ENCODE assay signal across 18 cellular contexts in genomic region chr15:38424101-38424552, GRCh38. TPM values are rescaled to one million over a fixed set of nuclear protein-coding genes. Genes with fewer than 3 reads are reported as not detected.
A peak's percentile ranks its signal among the peaks of the same experiment; 100 is the strongest.
DNase-seq lines count a peak whose midpoint lies in the region; ATAC-seq and TF ChIP-seq lines count a peak whose summit lies in the region.
"Had no signal": no experiment of that assay in that cellular context is flagged by ENCODE, and none has a peak within 500 bp of the region (broad histone marks: within the 10 kb centered on the region; RNA-seq: fewer than 3 reads in every experiment).

No MANE protein-coding gene starts in this region.

- DNase-seq in GM12865 (ENCODE audit: low read depth) = peak; percentile 49
- no peak for DNase-seq in 8988T
- no peak for DNase-seq in NCI-H2171 treated with DMSO at 0.1 percent for 48 hours (lab: John Stamatoyannopoulos, UW)
- no peak for DNase-seq in NCI-H2196 (lab: John Stamatoyannopoulos, UW; ENCODE audit: unreplicated experiment)
- DNase-seq in activated T-helper 2 cell treated with anti-CD3 and anti-CD28 coated beads, Interferon-gamma antibody, Interleukin-2, Interleukin-4, amounts not matched to agents 10 μg/mL and 5 μg/mL and 100 μg/mL, durations not matched to agents 14 hours and 24 hours and 36 hours (ENCODE audit: low spot score) = no peak
- DNase-seq: activated CD4-positive, alpha-beta T cell treated with anti-CD3 and anti-CD28 coated beads for 36 hours; COR-L47; foreskin keratinocyte; midbrain; MV-4-11; NCI-H345; PC-9; T-cell had no signal

- H3K4me1 Mint-ChIP-seq in activated T-helper 2 cell treated with anti-CD3 and anti-CD28 coated beads, Interferon-gamma antibody, Interleukin-2, Interleukin-4, amounts not matched to agents 10 μg/mL and 5 μg/mL and 100 μg/mL, durations not matched to agents 14 hours and 24 hours and 36 hours (ENCODE audit: low read depth) = peaks cover 11% of the 10 kb centered on the region
- H3K4me1 Mint-ChIP-seq: activated CD4-positive, alpha-beta T cell treated with anti-CD3 and anti-CD28 coated beads for 36 hours; GM23338; T-cell had no signal

- no peaks in the 10 kb centered on the region for H3K36me3 Mint-ChIP-seq in activated T-helper 2 cell treated with anti-CD3 and anti-CD28 coated beads, Interferon-gamma antibody, Interleukin-2, Interleukin-4, amounts not matched to agents 10 μg/mL and 5 μg/mL and 100 μg/mL, durations not matched to agents 14 hours and 24 hours and 36 hours (ENCODE audit: low read depth)
- H3K36me3 Mint-ChIP-seq: T-cell had no signal

- TF ChIP-seq CTCF in GM12865 (IDR thresholded peaks at IDR 0.05; ENCODE audit: insufficient read depth, low read depth, low read length, missing control alignments) = no peak

- intact Hi-C loops in activated T-helper 2 cell treated with anti-CD3 and anti-CD28 coated beads, Interferon-gamma antibody, Interleukin-2, Interleukin-4, amounts not matched to agents 10 μg/mL and 5 μg/mL and 100 μg/mL, durations not matched to agents 14 hours and 24 hours and 36 hours (cut with micrococcal nuclease) = no loop called here

- no peak overlapping the region for H3K27ac Mint-ChIP-seq in activated T-helper 2 cell treated with anti-CD3 and anti-CD28 coated beads, Interferon-gamma antibody, Interleukin-2, Interleukin-4, amounts not matched to agents 10 μg/mL and 5 μg/mL and 100 μg/mL, durations not matched to agents 14 hours and 24 hours and 36 hours
- H3K27ac Mint-ChIP-seq: activated CD4-positive, alpha-beta T cell treated with anti-CD3 and anti-CD28 coated beads for 36 hours; GM23338; T-cell had no signal

- H3K4me3 ChIP-seq in GM12865 (ENCODE audit: low read depth, low read length) = peak overlapping the region; percentile 23
- H3K4me3 ChIP-seq: GM23338, PC-9, prostate gland had no signal

- peaks cover 41% of the 10 kb centered on the region for H3K27me3 Mint-ChIP-seq in activated T-helper 2 cell treated with anti-CD3 and anti-CD28 coated beads, Interferon-gamma antibody, Interleukin-2, Interleukin-4, amounts not matched to agents 10 μg/mL and 5 μg/mL and 100 μg/mL, durations not matched to agents 14 hours and 24 hours and 36 hours (ENCODE audit: low read depth)

- H3K9me3 Mint-ChIP-seq in activated T-helper 2 cell treated with anti-CD3 and anti-CD28 coated beads, Interferon-gamma antibody, Interleukin-2, Interleukin-4, amounts not matched to agents 10 μg/mL and 5 μg/mL and 100 μg/mL, durations not matched to agents 14 hours and 24 hours and 36 hours = peaks cover 3% of the 10 kb centered on the region
- H3K9me3 Mint-ChIP-seq: GM23338, T-cell had no signal

- H3K4me3 Mint-ChIP-seq in activated T-helper 2 cell treated with anti-CD3 and anti-CD28 coated beads, Interferon-gamma antibody, Interleukin-2, Interleukin-4, amounts not matched to agents 10 μg/mL and 5 μg/mL and 100 μg/mL, durations not matched to agents 14 hours and 24 hours and 36 hours (ENCODE audit: low read depth) = no peak overlapping the region
- H3K4me3 Mint-ChIP-seq: activated CD4-positive, alpha-beta T cell treated with anti-CD3 and anti-CD28 coated beads for 36 hours; GM23338; T-cell had no signal

- ATAC-seq in GM19351 (IDR thresholded peaks at IDR 0.05; ENCODE audit: unreplicated experiment) (peak; percentile 67), HG02623 (IDR thresholded peaks at IDR 0.05; ENCODE audit: unreplicated experiment) (peak; percentile 62), HG03439 (IDR thresholded peaks at IDR 0.05; ENCODE audit: unreplicated experiment) (peak; percentile 78)
- ATAC-seq: activated CD4-positive, alpha-beta T cell treated with anti-CD3 and anti-CD28 coated beads for 36 hours; foreskin keratinocyte; GM23338; T-cell had no signal

RNA-seq across cellular contexts. Expression of gene FAM98B, which starts 29.8 kb away (rescaled TPM):
- total RNA-seq in activated T-helper 2 cell treated with anti-CD3 and anti-CD28 coated beads, Interferon-gamma antibody, Interleukin-2, Interleukin-4, amounts not matched to agents 10 μg/mL and 5 μg/mL and 100 μg/mL, durations not matched to agents 14 hours and 24 hours and 36 hours = 53.9 and 56.5 TPM in 2 replicates
